ENCODE assay signal across 8 cellular contexts in genomic region chr12:55927588-55928502, GRCh38. TPM values are rescaled to one million over a fixed set of nuclear protein-coding genes. Genes with fewer than 3 reads are reported as not detected.
DNase-seq lines count a peak whose midpoint lies in the region; ATAC-seq and TF ChIP-seq lines count a peak whose summit lies in the region.

TSS of gene PYM1 (minus strand) at chr12:55927894. CDS start at chr12:55927761, 133 bp downstream.

- H3F3A ChIP-seq in Loucy (ENCODE audit: low read depth), result peaks cover 23% of the 10 kb centered on the region

- H3K79me2 ChIP-seq in Loucy (ENCODE audit: insufficient read depth, low read length), result peaks cover 68% of the 10 kb centered on the region

- H3K27me3 ChIP-seq in Loucy (ENCODE audit: insufficient read depth, low read length, poor library complexity, severe bottlenecking) (no peaks in the 10 kb centered on the region), heart left ventricle (no peaks in the 10 kb centered on the region), ovary (no peaks in the 10 kb centered on the region), aorta (ENCODE audit: control insufficient read depth in 1 of 2, insufficient read depth in 2 of 2, low read length in 1 of 2) (no peaks in the 10 kb centered on the region)

- no peak for TF ChIP-seq CTCF in Loucy (conservative IDR thresholded peaks at IDR 0.05; ENCODE audit: low read length)
- TF ChIP-seq CTCF in heart left ventricle (IDR thresholded peaks at IDR 0.05), result peak in 1 of 12 donors; percentile 7
- no peak for TF ChIP-seq CTCF in ovary (IDR thresholded peaks at IDR 0.05)

- DNase-seq in GF-D8 (lab: John Stamatoyannopoulos, UW), result peak; percentile 94
- DNase-seq in H4 (ENCODE audit: low spot score), result peak; percentile 48
- peak; percentile 31 for DNase-seq in SKM-1 (lab: John Stamatoyannopoulos, UW; ENCODE audit: unreplicated experiment)
- peak; percentile 58 for DNase-seq in amniotic epithelial cell (ENCODE audit: low read depth)
- DNase-seq in heart left ventricle, result peak; percentile 83 to 90 (median 85)
- DNase-seq in ovary, result peak; percentile 74 to 85 (median 75)
- peak; percentile 88 to 90 for DNase-seq in aorta

- H3K27ac ChIP-seq in heart left ventricle (peak within 1 kb of the TSS; percentile 81 to 98 (median 97)), ovary (peak within 1 kb of the TSS; percentile 80 to 94), aorta (ENCODE audit: low read depth in 1 of 2, low read length in 2 of 2) (peak within 1 kb of the TSS; percentile 34 to 98)

- H3K4me1 ChIP-seq in Loucy (ENCODE audit: insufficient read depth, low read length, poor library complexity, severe bottlenecking), result peaks cover 49% of the 10 kb centered on the region
- H3K4me1 ChIP-seq in heart left ventricle, result peaks cover 0 to 54% (median 37%) of the 10 kb centered on the region in 12 donors
- peaks cover 18% of the 10 kb centered on the region for H3K4me1 ChIP-seq in ovary (ENCODE audit: insufficient read depth)
- H3K4me1 ChIP-seq in aorta (ENCODE audit: control insufficient read depth in 1 of 2, insufficient read depth in 2 of 2, low read length in 2 of 2), result peaks cover 0 to 2% of the 10 kb centered on the region in 2 donors

- no peaks in the 10 kb centered on the region for H3K9me2 ChIP-seq in Loucy (replicated peaks; ENCODE audit: low read depth, low read length)

- intact Hi-C loops in heart left ventricle (cut with DNase I) (loop anchor here in 8 of 10 donors (1.0 to 5.0 kb wide), 9 partner anchors 44 to 111 kb away; partner anchors contain the start of genes DNAJC14 (in 3 of the 8), ORMDL2 (in 3 of the 8), SARNP (in 2 of the 8) and RAB5B (in 1 of the 8)), ovary (cut with DNase I) (loop anchor here (5.0 kb wide), 4 partner anchors 96 to 201 kb away; partner anchors contain the start of genes DNAJC14 (in 2 of the 4) and CD63 (in 1 of the 4)), aorta (cut with DNase I) (loop anchor here (2.0 to 5.0 kb wide), 3 partner anchors 81 to 101 kb away; partner anchors contain the start of gene DNAJC14 (in 1 of the 2))

- H3K36me3 ChIP-seq in Loucy (ENCODE audit: insufficient read depth, low read length), result no peaks in the 10 kb centered on the region
- H3K36me3 ChIP-seq in heart left ventricle, result peaks cover 0 to 13% (median 2%) of the 10 kb centered on the region in 9 donors
- H3K36me3 ChIP-seq in ovary, result no peaks in the 10 kb centered on the region
- no peaks in the 10 kb centered on the region for H3K36me3 ChIP-seq in aorta (ENCODE audit: control insufficient read depth in 1 of 2, insufficient read depth in 2 of 2, low read length in 1 of 2)

- peak; percentile 53 to 79 (median 69) for ATAC-seq in heart left ventricle
- peak; percentile 81 for ATAC-seq in aorta (ENCODE audit: low FRiP score)

- no peaks in the 10 kb centered on the region for H3K9me3 ChIP-seq in Loucy (ENCODE audit: insufficient read depth, low read depth, low read length)
- H3K9me3 ChIP-seq in heart left ventricle, result no peaks in the 10 kb centered on the region
- H3K9me3 ChIP-seq in ovary, result no peaks in the 10 kb centered on the region
- H3K9me3 ChIP-seq in aorta (ENCODE audit: control insufficient read depth, low read length), result no peaks in the 10 kb centered on the region

- TF ChIP-seq EP300 in ovary (IDR thresholded peaks at IDR 0.05), result no peak

- peak within 1 kb of the TSS; percentile 64 for H2AFZ ChIP-seq in Loucy (ENCODE audit: low read length)

- H3K4me3 ChIP-seq in Loucy (ENCODE audit: low read length, poor library complexity, severe bottlenecking) (peak within 1 kb of the TSS; percentile 100), heart left ventricle (peak within 1 kb of the TSS; percentile 53 to 95 (median 82)), ovary (peak within 1 kb of the TSS; percentile 87), aorta (ENCODE audit: low read length in 2 of 2) (peak within 1 kb of the TSS; percentile 67 to 92)

- peak within 1 kb of the TSS; percentile 96 for H3K4me2 ChIP-seq in Loucy (ENCODE audit: low read depth, low read length, poor library complexity, severe bottlenecking)

- H3K9ac ChIP-seq in Loucy (ENCODE audit: low read depth, low read length, poor library complexity, severe bottlenecking), result peak within 1 kb of the TSS; percentile 98

- TF ChIP-seq POLR2A in heart left ventricle (IDR thresholded peaks at IDR 0.05) (peak in 1 of 2 donors; percentile 67), ovary (IDR thresholded peaks at IDR 0.05) (peak; percentile 40)

- H4K20me1 ChIP-seq in Loucy (ENCODE audit: insufficient read depth, low read length, poor library complexity, severe bottlenecking), result peaks cover 4% of the 10 kb centered on the region

- 7 to 19% (median 9%) methylated on average over 23 to 49 of the region's 49 CpGs for WGBS in heart left ventricle, 4 donors
- WGBS in ovary, 3 donors, result 3 to 5% (median 4%) methylated on average over 48 to 49 of the region's 49 CpGs
- WGBS in aorta, 2 donors, result 4 to 6% methylated on average over 46 to 49 of the region's 49 CpGs

RNA-seq across cellular contexts. Expression of gene PYM1, which starts in this region (rescaled TPM):
- 36.1 and 47.4 TPM in 2 replicates for total RNA-seq in H4 (2014; rRNA removed; shearing (Covaris generic))
- total RNA-seq in heart left ventricle, result 10 to 100 TPM; 12.0 to 22.3 (median 13.7) TPM
- polyA plus RNA-seq in heart left ventricle, result 10 to 100 TPM; 19.8 to 33.6 TPM
- 10 to 100 TPM; 18.9 to 25.7 (median 21.7) TPM for total RNA-seq in ovary
- polyA plus RNA-seq in ovary, result 10 to 100 TPM; 22.5 to 25.2 TPM
- total RNA-seq in aorta, result 10 to 100 TPM; 21.9 to 23.5 TPM
- polyA plus RNA-seq in aorta, result 10 to 100 TPM; 28.9 to 40.2 TPM

Comparison
In these comparisons a context has a peak if more than half of its experiments do, and no peak if none do; other contexts are left out.
1. Peak in every context shown above with its lines: DNase-seq, ATAC-seq, H3K4me3 ChIP-seq and H3K27ac ChIP-seq.
2. DNase-seq: peak in every context shown above with its lines; median percentile 94 in GF-D8; 89 in aorta; 85 in heart left ventricle; 75 in ovary; 58 in amniotic epithelial cell; 48 in H4; 31 in SKM-1.